8 cellular contexts compared by ENCODE assay signal in genomic region chr9:126860077-126860756, GRCh38.
DNase-seq lines count a peak whose midpoint lies in the region; ATAC-seq lines count a peak whose summit lies in the region.

ZBTB34 (plus strand) TSS chr9:126860639; CDS start chr9:126879400, 18,761 bp downstream.

- peak; percentile 66 for ATAC-seq in HG02623 (IDR thresholded peaks at IDR 0.05; ENCODE audit: unreplicated experiment)

- peak; percentile 33 for DNase-seq in NCI-H2107 (lab: John Stamatoyannopoulos, UW)
- no peak for DNase-seq in NCI-H2107 treated with DMSO at 0.1 percent for 48 hours (lab: John Stamatoyannopoulos, UW; ENCODE audit: unreplicated experiment)
- DNase-seq in NCI-H128 (lab: John Stamatoyannopoulos, UW; ENCODE audit: unreplicated experiment): peak; percentile 16
- DNase-seq in activated CD4-positive, CD25-positive, alpha-beta regulatory T cell treated with anti-CD3 and anti-CD28 coated beads, Interleukin-2, amount 50 U/mL, for 72 hours: peak; percentile 81
- DNase-seq in cerebellar cortex (ENCODE audit: low spot score): peak; percentile 51
- peak; percentile 87 for DNase-seq in left kidney (ENCODE audit: low read depth, low spot score)
- peak; percentile 70 to 82 for DNase-seq in stimulated activated CD4-positive, alpha-beta T cell treated with anti-CD3 and anti-CD28 coated beads, Interleukin-2, amount 100 ng/mL, for 48 hours
